Comparison of ENCODE assay signal across 25 cellular contexts in the genomic region with DNA sequence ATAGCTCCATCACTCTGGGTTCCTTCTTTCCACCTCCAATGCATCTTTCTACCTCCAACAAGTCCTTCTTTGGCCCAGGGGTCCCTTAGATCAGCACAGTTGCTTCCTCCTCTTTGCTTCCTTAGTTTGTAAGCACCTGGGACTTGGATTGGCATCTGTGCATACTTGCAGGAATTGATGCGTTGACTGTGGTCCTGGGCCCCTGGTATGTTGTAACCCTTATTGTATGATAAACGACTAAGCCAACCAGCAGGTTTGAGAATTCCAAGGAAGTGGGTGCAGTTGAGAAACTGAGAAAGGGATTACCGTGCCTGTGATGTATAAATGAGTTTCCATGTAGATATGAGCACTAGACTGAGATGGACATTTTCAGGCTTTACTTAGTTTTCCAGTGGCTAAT. TPM values are rescaled to one million over a fixed set of nuclear protein-coding genes. Genes with fewer than 3 reads are reported as not detected.
"Had no signal": no experiment of that assay in that cellular context is flagged by ENCODE, and none has a peak within 500 bp of the region (broad histone marks: within the 10 kb centered on the region; RNA-seq: fewer than 3 reads in every experiment).

No MANE protein-coding gene starts in this region.

- H3K27ac Mint-ChIP-seq: activated CD8-positive, alpha-beta memory T cell treated with anti-CD3 and anti-CD28 coated beads, Interleukin-2, amount 10 ng/mL, durations not matched to agents 7 days and 5 days; activated naive CD4-positive, alpha-beta T cell treated with anti-CD3 and anti-CD28 coated beads for 36 hours; activated naive CD8-positive, alpha-beta T cell; activated T-cell treated with anti-CD3 and anti-CD28 coated beads, Interleukin-2, amount 50 U/mL, for 24 hours; activated T-helper 1 cell treated with anti-CD3 and anti-CD28 coated beads, Interleukin-12 subunit alpha, Interleukin-12 subunit beta, Interleukin-2, Interleukin-4 antibody, amounts not matched to agents 30 ng/mL and 10 ng/mL and 1 ng/mL, durations not matched to agents 14 hours and 24 hours and 36 hours; T-helper 17 cell; WTC11 had no signal

- H3K4me2 ChIP-seq: KMS-11 had no signal

- ATAC-seq: activated CD8-positive, alpha-beta memory T cell treated with anti-CD3 and anti-CD28 coated beads, Interleukin-2, amount 10 ng/mL, durations not matched to agents 7 days and 5 days; T-helper 17 cell; WTC11 had no signal

- H3K27ac ChIP-seq: KMS-11 had no signal

- H3K4me1 Mint-ChIP-seq: activated CD8-positive, alpha-beta memory T cell treated with anti-CD3 and anti-CD28 coated beads, Interleukin-2, amount 10 ng/mL, durations not matched to agents 7 days and 5 days; T-helper 17 cell had no signal

- H3K36me3 Mint-ChIP-seq: activated CD8-positive, alpha-beta memory T cell treated with anti-CD3 and anti-CD28 coated beads, Interleukin-2, amount 10 ng/mL, durations not matched to agents 7 days and 5 days; activated naive CD8-positive, alpha-beta T cell had no signal

- DNase-seq: activated CD4-positive, alpha-beta T cell treated with anti-CD3 and anti-CD28 coated beads for 48 hours; activated CD4-positive, alpha-beta T cell treated with anti-CD3 and anti-CD28 coated beads, Interleukin-2, amount 50 U/mL, for 48 hours; activated CD4-positive, CD25-positive, alpha-beta regulatory T cell treated with anti-CD3 and anti-CD28 coated beads, Interleukin-2, amount 50 U/mL, for 72 hours; activated CD8-positive, alpha-beta memory T cell treated with anti-CD3 and anti-CD28 coated beads, Interleukin-2, amount 10 ng/mL, durations not matched to agents 7 days and 5 days; activated effector memory CD4-positive, alpha-beta T cell treated with anti-CD3 and anti-CD28 coated beads, Interleukin-2, amount 50 U/mL, for 16 hours; activated naive CD4-positive, alpha-beta T cell treated with anti-CD3 and anti-CD28 coated beads for 36 hours; activated T-cell treated with anti-CD3 and anti-CD28 coated beads, Interleukin-2, amount 50 U/mL, for 24 hours; caudate nucleus; NCI-H1092; NCI-H1417; NCI-H2029; NCI-H2107; NCI-H2171 treated with DMSO at 0.1 percent for 48 hours; NCI-H345; NCI-H510A; NCI-H526 treated with DMSO at 0.1 percent for 48 hours; NCI-H82; SIG-M5; T-helper 17 cell; T-helper 9 cell had no signal

- H3K27me3 Mint-ChIP-seq: activated CD8-positive, alpha-beta memory T cell treated with anti-CD3 and anti-CD28 coated beads, Interleukin-2, amount 10 ng/mL, durations not matched to agents 7 days and 5 days; activated naive CD8-positive, alpha-beta T cell; activated T-cell treated with anti-CD3 and anti-CD28 coated beads, Interleukin-2, amount 50 U/mL, for 24 hours; T-helper 17 cell had no signal

- H3K4me3 Mint-ChIP-seq: activated CD8-positive, alpha-beta memory T cell treated with anti-CD3 and anti-CD28 coated beads, Interleukin-2, amount 10 ng/mL, durations not matched to agents 7 days and 5 days; activated naive CD4-positive, alpha-beta T cell treated with anti-CD3 and anti-CD28 coated beads for 36 hours; activated naive CD8-positive, alpha-beta T cell; activated T-cell treated with anti-CD3 and anti-CD28 coated beads, Interleukin-2, amount 50 U/mL, for 24 hours; activated T-helper 1 cell treated with anti-CD3 and anti-CD28 coated beads, Interleukin-12 subunit alpha, Interleukin-12 subunit beta, Interleukin-2, Interleukin-4 antibody, amounts not matched to agents 30 ng/mL and 10 ng/mL and 1 ng/mL, durations not matched to agents 14 hours and 24 hours and 36 hours; T-helper 17 cell; WTC11 had no signal

- H3K9ac ChIP-seq: KMS-11 had no signal

RNA-seq across cellular contexts. Expression of gene ARHGAP28, which starts 55.9 kb away (rescaled TPM):
- total RNA-seq: activated CD8-positive, alpha-beta memory T cell treated with anti-CD3 and anti-CD28 coated beads, Interleukin-2, amount 10 ng/mL, durations not matched to agents 7 days and 5 days; activated naive CD4-positive, alpha-beta T cell treated with anti-CD3 and anti-CD28 coated beads for 36 hours; activated T-helper 1 cell treated with anti-CD3 and anti-CD28 coated beads, Interleukin-12 subunit alpha, Interleukin-12 subunit beta, Interleukin-2, Interleukin-4 antibody, amounts not matched to agents 30 ng/mL and 10 ng/mL and 1 ng/mL, durations not matched to agents 14 hours and 24 hours and 36 hours; OCI-LY7; T-helper 17 cell had no signal
